ENCODE assay signal across 8 cellular contexts in genomic region chr4:83114576-83114975, GRCh38. TPM values are rescaled to one million over a fixed set of nuclear protein-coding genes. Genes with fewer than 3 reads are reported as not detected.
DNase-seq lines count a peak whose midpoint lies in the region; ATAC-seq and TF ChIP-seq lines count a peak whose summit lies in the region.

Gene PLAC8, minus strand, starts transcription at chr4:83114729. Its CDS starts 6,808 bp downstream, at chr4:83107921.

- peaks cover 15% of the 10 kb centered on the region for H3K4me1 Mint-ChIP-seq in nephron progenitor cell

- H3K4me3 Mint-ChIP-seq in nephron progenitor cell = no peak within 1 kb of the TSS

- H3K27ac Mint-ChIP-seq in nephron progenitor cell = no peak within 1 kb of the TSS

- ATAC-seq in GM21360 (IDR thresholded peaks at IDR 0.05; ENCODE audit: unreplicated experiment) (peak; percentile 40), HG02970 (IDR thresholded peaks at IDR 0.05; ENCODE audit: low FRiP score, unreplicated experiment) (no peak)

- H3K27ac ChIP-seq in HL-60 (replicated peaks) = peak within 1 kb of the TSS; percentile 99

- no peaks in the 10 kb centered on the region for H3K27me3 ChIP-seq in HL-60 (ENCODE audit: insufficient read depth, poor library complexity, severe bottlenecking)

- intact Hi-C loops in T-helper 2 cell treated with Interferon-gamma antibody and Interleukin-4, amounts not matched to agents 100 ng/mL and 5 ng/mL, for 36 hours (cut with micrococcal nuclease) = loop anchor here (1.0 to 10.0 kb wide), 6 partner anchors 105 to 742 kb away; partner anchors contain the start of genes ENOPH1, HELQ, HNRNPD and HNRNPDL

- no peaks in the 10 kb centered on the region for H3K9me3 Mint-ChIP-seq in nephron progenitor cell

- H3K4me3 ChIP-seq in HL-60 (replicated peaks; ENCODE audit: insufficient read depth, low read length) = peak within 1 kb of the TSS; percentile 49

- peaks cover 8% of the 10 kb centered on the region for H3K27me3 Mint-ChIP-seq in nephron progenitor cell (ENCODE audit: low read depth, poor library complexity)

- no peaks in the 10 kb centered on the region for H3K36me3 Mint-ChIP-seq in nephron progenitor cell (ENCODE audit: low read depth)

- DNase-seq in EH (ENCODE audit: low read depth) (peak; percentile 26), HL-60 (ENCODE audit: low read depth in 1 of 2, low spot score in 1 of 2) (peak in 1 of 2 experiments; percentile 77), iris pigment epithelial cell (ENCODE audit: low read depth) (peak; percentile 69), nephron progenitor cell (no peak), NCI-H2227 treated with DMSO at 0.1 percent for 48 hours (lab: John Stamatoyannopoulos, UW) (no peak)

- TF ChIP-seq CTCF in HL-60 (IDR thresholded peaks at IDR 0.05; ENCODE audit: insufficient read depth, low read length) = no peak
- TF ChIP-seq CTCF in nephron progenitor cell (IDR thresholded peaks at IDR 0.05) = no peak

RNA-seq across cellular contexts. Expression of gene PLAC8, which starts in this region (rescaled TPM):
- total RNA-seq in T-helper 2 cell treated with Interferon-gamma antibody and Interleukin-4, amounts not matched to agents 100 ng/mL and 5 ng/mL, for 36 hours = 127 and 135 TPM in 2 replicates

Comparison
In these comparisons a context has a peak if more than half of its experiments do, and no peak if none do; other contexts are left out.
1. DNase-seq: peak in EH (single experiment) and iris pigment epithelial cell (single experiment); none in nephron progenitor cell (single experiment) and NCI-H2227 treated with DMSO at 0.1 percent for 48 hours (single experiment).